10 cellular contexts compared by ENCODE assay signal in genomic region chr21:37546949-37547614, GRCh38.
DNase-seq lines count a peak whose midpoint lies in the region; TF ChIP-seq lines count a peak whose summit lies in the region.
"Had no signal": no experiment of that assay in that cellular context is flagged by ENCODE, and none has a peak within 500 bp of the region (broad histone marks: within the 10 kb centered on the region; RNA-seq: fewer than 3 reads in every experiment).

No MANE protein-coding gene starts in this region.

- H3K4me3 Mint-ChIP-seq in osteocyte (ENCODE audit: unreplicated experiment) = no peak overlapping the region

- TF ChIP-seq CTCF in osteocyte (IDR thresholded peaks at IDR 0.05) = no peak

- peaks cover 4% of the 10 kb centered on the region for H3K36me3 Mint-ChIP-seq in osteocyte (ENCODE audit: unreplicated experiment)

- H3K27me3 Mint-ChIP-seq in osteocyte (ENCODE audit: unreplicated experiment) = no peaks in the 10 kb centered on the region

- no peak overlapping the region for H3K27ac ChIP-seq in epithelial cell of prostate
- H3K27ac ChIP-seq: cardiac muscle cell, neutrophil had no signal

- DNase-seq in EL = peak; percentile 43
- peak; percentile 78 for DNase-seq in LoVo (ENCODE audit: low spot score)
- DNase-seq in epithelial cell of prostate (ENCODE audit: low read depth, low spot score) = peak; percentile 18
- DNase-seq in osteocyte (ENCODE audit: extremely low spot score, unreplicated experiment) = peak; percentile 44
- no peak for DNase-seq in activated effector memory CD4-positive, alpha-beta T cell treated with anti-CD3 and anti-CD28 coated beads, Interleukin-2, amount 50 U/mL, for 16 hours
- DNase-seq in NCI-H146 (lab: John Stamatoyannopoulos, UW) = no peak
- DNase-seq in NCI-H2029 treated with DMSO at 0.1 percent for 48 hours (lab: John Stamatoyannopoulos, UW) = no peak
- DNase-seq: SHP77 had no signal

- peaks cover 11% of the 10 kb centered on the region for H3K9me3 Mint-ChIP-seq in osteocyte (ENCODE audit: unreplicated experiment)

- H3K27ac Mint-ChIP-seq in osteocyte (ENCODE audit: unreplicated experiment) = no peak overlapping the region

- peaks cover 24% of the 10 kb centered on the region for H3K4me1 Mint-ChIP-seq in osteocyte (ENCODE audit: unreplicated experiment)

Comparison
In these comparisons a context has a peak if more than half of its experiments do, and no peak if none do; other contexts are left out.
1. DNase-seq: peak in EL (single experiment), LoVo (single experiment), epithelial cell of prostate (single experiment) and osteocyte (single experiment); none in activated effector memory CD4-positive, alpha-beta T cell treated with anti-CD3 and anti-CD28 coated beads, Interleukin-2, amount 50 U/mL, for 16 hours (single experiment), NCI-H146 (single experiment) and NCI-H2029 treated with DMSO at 0.1 percent for 48 hours (single experiment).